Comparison of ENCODE assay signal across 28 cellular contexts in the genomic region with DNA sequence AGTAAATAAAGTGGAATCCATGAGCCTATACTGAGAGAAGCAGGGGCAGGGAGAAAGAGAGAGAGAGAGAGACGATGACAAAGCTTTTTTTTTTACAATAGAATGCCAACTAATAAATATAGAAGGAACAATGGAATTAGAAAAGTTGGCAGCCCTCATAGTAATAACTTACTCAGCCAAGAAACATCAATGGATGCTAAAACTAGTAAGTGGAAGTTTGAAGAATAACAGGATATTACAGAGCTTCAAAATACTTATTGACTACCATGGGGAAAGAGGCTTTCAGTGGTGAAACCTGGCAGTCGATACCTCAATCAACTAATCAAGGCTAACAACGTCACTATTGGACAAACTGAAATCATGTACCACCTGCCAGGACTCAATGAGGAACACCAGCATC.
"Had no signal": no experiment of that assay in that cellular context is flagged by ENCODE, and none has a peak within 500 bp of the region (broad histone marks: within the 10 kb centered on the region; RNA-seq: fewer than 3 reads in every experiment).

No MANE protein-coding gene starts in this region.

- H3K79me2 ChIP-seq: parathyroid adenoma had no signal

- H3K27me3 Mint-ChIP-seq: central memory CD8-positive, alpha-beta T cell had no signal

- H3K9me3 Mint-ChIP-seq: central memory CD8-positive, alpha-beta T cell; dendritic cell treated with granulocyte-macrophage colony-stimulating factor and Interleukin-4, amounts not matched to agents 40 ng/mL and 50 ng/mL, for 4 days; effector memory CD8-positive, alpha-beta T cell; memory B cell; naive B cell; natural killer cell treated with Interleukin-12 subunit alpha and Interleukin-12 subunit beta and Interleukin-15 and Interleukin-18, amount 100 ng/mL, for 72 hours; neural crest cell; stimulated activated memory B cell treated with anti-CD40 and anti-IgM and Interleukin-4, amounts not matched to agents 10 μg/mL and 1 μg/mL and 100 μg/mL, for 72 hours; type B pancreatic cell had no signal

- H3K27ac Mint-ChIP-seq: dendritic cell treated with granulocyte-macrophage colony-stimulating factor and Interleukin-4, amounts not matched to agents 40 ng/mL and 50 ng/mL, for 4 days; effector memory CD8-positive, alpha-beta T cell; immature natural killer cell; memory B cell; naive B cell; natural killer cell treated with Interleukin-12 subunit alpha and Interleukin-12 subunit beta and Interleukin-15 and Interleukin-18, amount 100 ng/mL, for 72 hours; stimulated activated memory B cell treated with anti-CD40 and anti-IgM and Interleukin-4, amounts not matched to agents 10 μg/mL and 1 μg/mL and 100 μg/mL, for 72 hours; type B pancreatic cell had no signal

- H3K36me3 ChIP-seq: colonic mucosa, lower lobe of right lung, neutrophil, prostate gland, sigmoid colon, tibial artery had no signal

- H3K9me3 ChIP-seq: colonic mucosa, lower lobe of right lung, mucosa of descending colon, neutrophil, prostate gland, sigmoid colon, testis, tibial artery had no signal

- H3K4me3 ChIP-seq: colonic mucosa, lower lobe of right lung, mucosa of descending colon, prostate gland, sigmoid colon, testis, tibial artery had no signal

- H3K4me3 Mint-ChIP-seq: central memory CD8-positive, alpha-beta T cell; dendritic cell treated with granulocyte-macrophage colony-stimulating factor and Interleukin-4, amounts not matched to agents 40 ng/mL and 50 ng/mL, for 4 days; effector memory CD8-positive, alpha-beta T cell; immature natural killer cell; memory B cell; naive B cell; natural killer cell treated with Interleukin-12 subunit alpha and Interleukin-12 subunit beta and Interleukin-15 and Interleukin-18, amount 100 ng/mL, for 72 hours; neural crest cell; stimulated activated memory B cell treated with anti-CD40 and anti-IgM and Interleukin-4, amounts not matched to agents 10 μg/mL and 1 μg/mL and 100 μg/mL, for 72 hours; type B pancreatic cell had no signal

- DNase-seq: colonic mucosa; effector memory CD8-positive, alpha-beta T cell; foreskin melanocyte; hypothalamus; immature natural killer cell; left ventricle myocardium superior; lower lobe of right lung; mucosa of descending colon; naive B cell; right cardiac atrium; sigmoid colon; stimulated activated CD4-positive, alpha-beta T cell treated with anti-CD3 and anti-CD28 coated beads, Interleukin-4, amount 100 ng/mL, for 4 hours; stimulated activated naive CD8-positive, alpha-beta T cell treated with anti-CD3 and anti-CD28 coated beads, Interleukin-15, Interleukin-2, amounts not matched to agents 100 U/mL and 50 U/mL, for 24 hours; substantia nigra; testis; tibial artery had no signal

- H3K4me1 ChIP-seq: parathyroid adenoma had no signal

- ATAC-seq: effector memory CD8-positive, alpha-beta T cell; esophagus mucosa; left ventricle myocardium superior; lower lobe of right lung; mucosa of descending colon; natural killer cell treated with Interleukin-12 subunit alpha and Interleukin-12 subunit beta and Interleukin-15 and Interleukin-18, amount 100 ng/mL, for 72 hours; right cardiac atrium; stimulated activated memory B cell treated with anti-CD40 and anti-IgM and Interleukin-4, amounts not matched to agents 10 μg/mL and 1 μg/mL and 100 μg/mL, for 72 hours; stimulated activated naive CD8-positive, alpha-beta T cell treated with anti-CD3 and anti-CD28 coated beads, Interleukin-15, Interleukin-2, amounts not matched to agents 100 U/mL and 50 U/mL, for 24 hours had no signal

- H3K27me3 ChIP-seq: testis had no signal

- H3K27ac ChIP-seq: colonic mucosa, epithelial cell of prostate, lower lobe of right lung, neutrophil, parathyroid adenoma, prostate gland, sigmoid colon, testis, tibial artery had no signal

- H3K36me3 Mint-ChIP-seq: memory B cell; naive B cell; natural killer cell treated with Interleukin-12 subunit alpha and Interleukin-12 subunit beta and Interleukin-15 and Interleukin-18, amount 100 ng/mL, for 72 hours; stimulated activated memory B cell treated with anti-CD40 and anti-IgM and Interleukin-4, amounts not matched to agents 10 μg/mL and 1 μg/mL and 100 μg/mL, for 72 hours; type B pancreatic cell had no signal
